Comparison of ENCODE assay signal across 19 cellular contexts in genomic region chr6:87661503-87661902, GRCh38. TPM values are rescaled to one million over a fixed set of nuclear protein-coding genes. Genes with fewer than 3 reads are reported as not detected.
DNase-seq lines count a peak whose midpoint lies in the region; ATAC-seq and TF ChIP-seq lines count a peak whose summit lies in the region.
"Had no signal": no experiment of that assay in that cellular context is flagged by ENCODE, and none has a peak within 500 bp of the region (broad histone marks: within the 10 kb centered on the region; RNA-seq: fewer than 3 reads in every experiment).

No MANE protein-coding gene starts in this region.

- peaks cover 0 to 36% (median 2%) of the 10 kb centered on the region in 3 donors for H3K4me1 ChIP-seq in gastroesophageal sphincter
- peaks cover 28% of the 10 kb centered on the region for H3K4me1 ChIP-seq in skeletal muscle satellite cell (ENCODE audit: control insufficient read depth, insufficient read depth, low read length)
- no peaks in the 10 kb centered on the region for H3K4me1 ChIP-seq in PC-9 (replicated peaks; ENCODE audit: insufficient read depth)
- H3K4me1 ChIP-seq: colonic mucosa, HAP-1 had no signal

- no peaks in the 10 kb centered on the region for H3K27me3 ChIP-seq in gastroesophageal sphincter
- no peaks in the 10 kb centered on the region for H3K27me3 ChIP-seq in skeletal muscle satellite cell (ENCODE audit: control insufficient read depth, insufficient read depth, low read length)
- no peaks in the 10 kb centered on the region for H3K27me3 ChIP-seq in PC-9 (ENCODE audit: insufficient read depth, low read depth)
- H3K27me3 ChIP-seq: colonic mucosa had no signal

- H3K36me3 ChIP-seq in gastroesophageal sphincter = peaks cover 0 to 8% of the 10 kb centered on the region in 2 donors
- peaks cover 4% of the 10 kb centered on the region for H3K36me3 ChIP-seq in skeletal muscle satellite cell (ENCODE audit: insufficient read depth, low read length)
- H3K36me3 ChIP-seq in PC-9 (ENCODE audit: low read depth) = no peaks in the 10 kb centered on the region
- H3K36me3 ChIP-seq: colonic mucosa had no signal

- 22 to 63% methylated on average over 1 of the region's 1 CpG for WGBS in gastroesophageal sphincter (ENCODE audit: low coverage in 1 of 2), 2 donors

- H3F3A ChIP-seq in PC-9 (ENCODE audit: insufficient read depth, low read depth) = no peaks in the 10 kb centered on the region

- no peak for TF ChIP-seq EP300 in gastroesophageal sphincter (IDR thresholded peaks at IDR 0.05)

- intact Hi-C loops in PC-9 (cut with micrococcal nuclease; ENCODE audit: unreplicated experiment) = no loop called here

- H3K9me3 ChIP-seq in gastroesophageal sphincter = no peaks in the 10 kb centered on the region
- H3K9me3 ChIP-seq in skeletal muscle satellite cell (replicated peaks; ENCODE audit: low read length) = no peaks in the 10 kb centered on the region
- H3K9me3 ChIP-seq in PC-9 (ENCODE audit: insufficient read depth, low read depth) = no peaks in the 10 kb centered on the region
- H3K9me3 ChIP-seq: colonic mucosa, HAP-1 had no signal

- no peaks in the 10 kb centered on the region for H3K9me2 ChIP-seq in PC-9 (ENCODE audit: insufficient read depth)

- no peak for TF ChIP-seq POLR2A in gastroesophageal sphincter (IDR thresholded peaks at IDR 0.05)

- POLR2A ChIA-PET in PC-9 (lab: Charles Lee; ENCODE audit: unreplicated experiment) = no interaction called here

- no TSS peak for BruUV-seq in PC-9 (replicated peaks; lab: Mats Ljungman, UMichigan)

- ATAC-seq in gastroesophageal sphincter = no peak
- ATAC-seq: activated CD8-positive, alpha-beta T cell treated with anti-CD3 and anti-CD28 coated beads, Interleukin-2, amount 10 ng/mL, durations not matched to agents 7 days and 5 days; natural killer cell treated with Interleukin-12 subunit alpha and Interleukin-12 subunit beta and Interleukin-15 and Interleukin-18, amount 100 ng/mL, for 72 hours had no signal

- TF ChIP-seq CTCF in gastroesophageal sphincter (IDR thresholded peaks at IDR 0.05) (no peak), PC-9 (conservative IDR thresholded peaks at IDR 0.05) (no peak)

- H3K9ac ChIP-seq in skeletal muscle satellite cell (ENCODE audit: low read depth, low read length) = no peak overlapping the region

- peak overlapping the region in 3 of 4 donors; percentile 23 to 70 (median 33) for H3K27ac ChIP-seq in gastroesophageal sphincter
- no peak overlapping the region for H3K27ac ChIP-seq in PC-9
- H3K27ac ChIP-seq: colonic mucosa had no signal

- H2AFZ ChIP-seq in PC-9 = no peak overlapping the region

- H3K4me3 ChIP-seq in gastroesophageal sphincter (no peak overlapping the region), skeletal muscle satellite cell (ENCODE audit: low read length) (no peak overlapping the region), PC-9 (no peak overlapping the region)
- H3K4me3 ChIP-seq: colonic mucosa, HAP-1 had no signal

- DNase-seq in EH (ENCODE audit: low read depth) (peak; percentile 49), NCI-H82 treated with DMSO at 0.1 percent for 48 hours (lab: John Stamatoyannopoulos, UW; ENCODE audit: unreplicated experiment) (peak; percentile 67), NCI-H146 treated with DMSO at 0.1 percent for 48 hours (lab: John Stamatoyannopoulos, UW; ENCODE audit: unreplicated experiment) (no peak), iPS-NIHi11 (ENCODE audit: low spot score) (no peak), PC-9 (no peak)
- DNase-seq: activated CD4-positive, CD25-positive, alpha-beta regulatory T cell treated with anti-CD3 and anti-CD28 coated beads, Interleukin-2, amount 50 U/mL, for 72 hours; activated CD8-positive, alpha-beta T cell treated with anti-CD3 and anti-CD28 coated beads, Interleukin-2, amount 10 ng/mL, durations not matched to agents 7 days and 5 days; activated T-cell treated with anti-CD3 and anti-CD28 coated beads, Interleukin-2, amount 50 U/mL, for 1 hour; colonic mucosa; endodermal cell; NCI-H146; NCI-H2171; NCI-H526; small intestine; stimulated activated CD4-positive, alpha-beta T cell treated with anti-CD3 and anti-CD28 coated beads, Interleukin-2, amount 100 ng/mL, for 48 hours had no signal

- no peaks in the 10 kb centered on the region for H4K20me1 ChIP-seq in PC-9 (ENCODE audit: insufficient read depth)

- CTCF ChIA-PET in PC-9 (lab: Charles Lee) = no interaction called here

- no peaks in the 10 kb centered on the region for H3K79me2 ChIP-seq in PC-9 (ENCODE audit: low read depth)

- H3K4me2 ChIP-seq in skeletal muscle satellite cell (ENCODE audit: low read length) (peak overlapping the region; percentile 13), PC-9 (no peak overlapping the region)

RNA-seq across cellular contexts. Expression of gene AKIRIN2, which starts 40.5 kb away (rescaled TPM):
- 10 to 100 TPM; 11.7 to 26.9 (median 16.7) TPM for total RNA-seq in gastroesophageal sphincter
- total RNA-seq in skeletal muscle satellite cell (2012; rRNA removed) = 15.5 and 17.3 TPM in 2 replicates
- total RNA-seq in PC-9 (2021) = 34.7 and 48.3 TPM in 2 replicates

Comparison
In these comparisons a context has a peak if more than half of its experiments do, and no peak if none do; other contexts are left out.
1. DNase-seq: peak in EH (single experiment) and NCI-H82 treated with DMSO at 0.1 percent for 48 hours (single experiment); none in NCI-H146 treated with DMSO at 0.1 percent for 48 hours (single experiment), iPS-NIHi11 (single experiment) and PC-9 (0 of 2).